1 cellular context compared by ENCODE assay signal in the genomic region with DNA sequence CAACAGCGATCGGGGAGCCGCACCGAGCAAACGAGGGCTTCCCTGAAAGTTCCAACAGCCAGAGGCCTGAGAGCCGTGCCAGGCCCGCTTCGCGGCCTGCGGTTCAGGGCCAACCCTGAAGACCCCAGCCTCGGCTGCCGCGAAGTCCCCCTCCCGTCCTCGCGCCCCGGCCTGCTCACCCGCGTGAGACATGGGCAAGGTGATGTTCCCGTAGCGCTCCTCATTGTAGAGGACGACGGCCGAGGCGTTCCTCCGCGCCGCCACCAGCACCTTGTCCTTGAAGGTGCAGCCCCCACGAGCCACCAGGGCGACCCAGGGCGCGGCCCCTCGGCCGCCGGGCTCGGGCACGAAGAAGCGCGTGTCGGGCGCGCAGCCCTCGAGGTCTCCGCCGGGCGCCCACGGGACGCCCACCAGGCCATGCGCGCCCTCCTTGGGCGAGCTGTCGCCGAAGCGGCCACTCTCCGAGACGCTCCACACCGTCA.
A peak's percentile ranks its signal among the peaks of the same experiment; 100 is the strongest.
TF ChIP-seq lines count a peak whose summit lies in the region.

No MANE protein-coding gene starts in this region.

TF ChIP-seq in HepG2, 621 proteins besides CTCF, POLR2A, EP300 and RAD21 (continued from another document and continues in another):
- 0 out of 2 replicates have a peak, but pooled peaks have one; percentile 20 for TF ChIP-seq TMF1 (CRISPR knock-in tag; IDR thresholded peaks at IDR 0.05; ENCODE audit: low read depth)
- no peak for TF ChIP-seq ERF (CRISPR knock-in tag; IDR thresholded peaks at IDR 0.05)
- 0 out of 2 replicates have a peak, but pooled peaks have one; percentile 14 for TF ChIP-seq TOE1 (CRISPR knock-in tag; IDR thresholded peaks at IDR 0.05)
- TF ChIP-seq, protein P1, sequence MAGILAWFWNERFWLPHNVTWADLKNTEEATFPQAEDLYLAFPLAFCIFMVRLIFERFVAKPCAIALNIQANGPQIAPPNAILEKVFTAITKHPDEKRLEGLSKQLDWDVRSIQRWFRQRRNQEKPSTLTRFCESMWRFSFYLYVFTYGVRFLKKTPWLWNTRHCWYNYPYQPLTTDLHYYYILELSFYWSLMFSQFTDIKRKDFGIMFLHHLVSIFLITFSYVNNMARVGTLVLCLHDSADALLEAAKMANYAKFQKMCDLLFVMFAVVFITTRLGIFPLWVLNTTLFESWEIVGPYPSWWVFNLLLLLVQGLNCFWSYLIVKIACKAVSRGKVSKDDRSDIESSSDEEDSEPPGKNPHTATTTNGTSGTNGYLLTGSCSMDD (CRISPR knock-in tag; IDR thresholded peaks at IDR 0.05): no peak
- TF ChIP-seq, protein P2, sequence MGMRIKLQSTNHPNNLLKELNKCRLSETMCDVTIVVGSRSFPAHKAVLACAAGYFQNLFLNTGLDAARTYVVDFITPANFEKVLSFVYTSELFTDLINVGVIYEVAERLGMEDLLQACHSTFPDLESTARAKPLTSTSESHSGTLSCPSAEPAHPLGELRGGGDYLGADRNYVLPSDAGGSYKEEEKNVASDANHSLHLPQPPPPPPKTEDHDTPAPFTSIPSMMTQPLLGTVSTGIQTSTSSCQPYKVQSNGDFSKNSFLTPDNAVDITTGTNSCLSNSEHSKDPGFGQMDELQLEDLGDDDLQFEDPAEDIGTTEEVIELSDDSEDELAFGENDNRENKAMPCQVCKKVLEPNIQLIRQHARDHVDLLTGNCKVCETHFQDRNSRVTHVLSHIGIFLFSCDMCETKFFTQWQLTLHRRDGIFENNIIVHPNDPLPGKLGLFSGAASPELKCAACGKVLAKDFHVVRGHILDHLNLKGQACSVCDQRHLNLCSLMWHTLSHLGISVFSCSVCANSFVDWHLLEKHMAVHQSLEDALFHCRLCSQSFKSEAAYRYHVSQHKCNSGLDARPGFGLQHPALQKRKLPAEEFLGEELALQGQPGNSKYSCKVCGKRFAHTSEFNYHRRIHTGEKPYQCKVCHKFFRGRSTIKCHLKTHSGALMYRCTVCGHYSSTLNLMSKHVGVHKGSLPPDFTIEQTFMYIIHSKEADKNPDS (CRISPR knock-in tag; IDR thresholded peaks at IDR 0.05): peak; percentile 26; the same call in 1 of the 2 replicates
- TF ChIP-seq ZNF629 (CRISPR knock-in tag; conservative IDR thresholded peaks at IDR 0.05): no peak
- peak; percentile 14; the same call in 1 of the 2 replicates for TF ChIP-seq REPIN1 (CRISPR knock-in tag; IDR thresholded peaks at IDR 0.05; ENCODE audit: borderline replicate concordance, low read depth)
- TF ChIP-seq ZBTB38 (CRISPR knock-in tag; IDR thresholded peaks at IDR 0.05): no peak
- peak; percentile 14; the same call in 1 of the 2 replicates for TF ChIP-seq MATR3 (CRISPR knock-in tag; IDR thresholded peaks at IDR 0.05)
- TF ChIP-seq SP5 (CRISPR knock-in tag; IDR thresholded peaks at IDR 0.05; ENCODE audit: borderline replicate concordance, low read depth): no peak
- TF ChIP-seq, protein P3, sequence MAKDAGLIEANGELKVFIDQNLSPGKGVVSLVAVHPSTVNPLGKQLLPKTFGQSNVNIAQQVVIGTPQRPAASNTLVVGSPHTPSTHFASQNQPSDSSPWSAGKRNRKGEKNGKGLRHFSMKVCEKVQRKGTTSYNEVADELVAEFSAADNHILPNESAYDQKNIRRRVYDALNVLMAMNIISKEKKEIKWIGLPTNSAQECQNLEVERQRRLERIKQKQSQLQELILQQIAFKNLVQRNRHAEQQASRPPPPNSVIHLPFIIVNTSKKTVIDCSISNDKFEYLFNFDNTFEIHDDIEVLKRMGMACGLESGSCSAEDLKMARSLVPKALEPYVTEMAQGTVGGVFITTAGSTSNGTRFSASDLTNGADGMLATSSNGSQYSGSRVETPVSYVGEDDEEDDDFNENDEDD (CRISPR knock-in tag; IDR thresholded peaks at IDR 0.05; ENCODE audit: borderline replicate concordance): peak; percentile 64; the same call in 1 of the 2 replicates
- TF ChIP-seq ZBTB1 (CRISPR knock-in tag; IDR thresholded peaks at IDR 0.05; ENCODE audit: borderline replicate concordance): no peak
- TF ChIP-seq ZNF317 (CRISPR knock-in tag; IDR thresholded peaks at IDR 0.05): no peak
- TF ChIP-seq JUND (CRISPR knock-in tag; IDR thresholded peaks at IDR 0.05): peak; percentile 52; the same call in 1 of the 2 replicates
- peak; percentile 23 for TF ChIP-seq ZNF781 (CRISPR knock-in tag; IDR thresholded peaks at IDR 0.05; ENCODE audit: borderline replicate concordance, not compliant biosample characterization)
- no peak for TF ChIP-seq BCL6 (CRISPR knock-in tag; IDR thresholded peaks at IDR 0.05)
- TF ChIP-seq, protein P4, sequence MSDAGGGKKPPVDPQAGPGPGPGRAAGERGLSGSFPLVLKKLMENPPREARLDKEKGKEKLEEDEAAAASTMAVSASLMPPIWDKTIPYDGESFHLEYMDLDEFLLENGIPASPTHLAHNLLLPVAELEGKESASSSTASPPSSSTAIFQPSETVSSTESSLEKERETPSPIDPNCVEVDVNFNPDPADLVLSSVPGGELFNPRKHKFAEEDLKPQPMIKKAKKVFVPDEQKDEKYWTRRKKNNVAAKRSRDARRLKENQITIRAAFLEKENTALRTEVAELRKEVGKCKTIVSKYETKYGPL (CRISPR knock-in tag; IDR thresholded peaks at IDR 0.05): no peak; the same call in 1 of the 2 replicates
- 0 out of 2 replicates have a peak, but pooled peaks have one; percentile 39 for TF ChIP-seq KDM3A (CRISPR knock-in tag; IDR thresholded peaks at IDR 0.05; ENCODE audit: low read depth)
- TF ChIP-seq MIER3 (CRISPR knock-in tag; IDR thresholded peaks at IDR 0.05; ENCODE audit: borderline replicate concordance): no peak
- TF ChIP-seq CHCHD3 (CRISPR knock-in tag; IDR thresholded peaks at IDR 0.05): no peak
- TF ChIP-seq RELA (CRISPR knock-in tag; IDR thresholded peaks at IDR 0.05): no peak
- TF ChIP-seq ZNF33B (CRISPR knock-in tag; IDR thresholded peaks at IDR 0.05): 0 out of 2 replicates have a peak, but pooled peaks have one; percentile 60
- TF ChIP-seq RBM39 (IDR thresholded peaks at IDR 0.05; ENCODE audit: low read depth, low read length, poor library complexity, severe bottlenecking): peak; percentile 26
- TF ChIP-seq ZNF431 (CRISPR knock-in tag; IDR thresholded peaks at IDR 0.05; ENCODE audit: borderline replicate concordance, low read depth): peak; percentile 29; the same call in 1 of the 2 replicates
- peak; percentile 79; the same call in 1 of the 2 replicates for TF ChIP-seq KDM4B (CRISPR knock-in tag; IDR thresholded peaks at IDR 0.05)
- no peak for TF ChIP-seq PHB2 (IDR thresholded peaks at IDR 0.05; ENCODE audit: partially characterized antibody)
- no peak for TF ChIP-seq ZNF205 (CRISPR knock-in tag; IDR thresholded peaks at IDR 0.05)
- TF ChIP-seq, protein P5, sequence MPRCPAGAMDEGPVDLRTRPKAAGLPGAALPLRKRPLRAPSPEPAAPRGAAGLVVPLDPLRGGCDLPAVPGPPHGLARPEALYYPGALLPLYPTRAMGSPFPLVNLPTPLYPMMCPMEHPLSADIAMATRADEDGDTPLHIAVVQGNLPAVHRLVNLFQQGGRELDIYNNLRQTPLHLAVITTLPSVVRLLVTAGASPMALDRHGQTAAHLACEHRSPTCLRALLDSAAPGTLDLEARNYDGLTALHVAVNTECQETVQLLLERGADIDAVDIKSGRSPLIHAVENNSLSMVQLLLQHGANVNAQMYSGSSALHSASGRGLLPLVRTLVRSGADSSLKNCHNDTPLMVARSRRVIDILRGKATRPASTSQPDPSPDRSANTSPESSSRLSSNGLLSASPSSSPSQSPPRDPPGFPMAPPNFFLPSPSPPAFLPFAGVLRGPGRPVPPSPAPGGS (CRISPR knock-in tag; IDR thresholded peaks at IDR 0.05): 0 out of 2 replicates have a peak, but pooled peaks have one; percentile 3
- peak; percentile 16 for TF ChIP-seq CCDC6 (CRISPR knock-in tag; IDR thresholded peaks at IDR 0.05)
- TF ChIP-seq, protein P6, sequence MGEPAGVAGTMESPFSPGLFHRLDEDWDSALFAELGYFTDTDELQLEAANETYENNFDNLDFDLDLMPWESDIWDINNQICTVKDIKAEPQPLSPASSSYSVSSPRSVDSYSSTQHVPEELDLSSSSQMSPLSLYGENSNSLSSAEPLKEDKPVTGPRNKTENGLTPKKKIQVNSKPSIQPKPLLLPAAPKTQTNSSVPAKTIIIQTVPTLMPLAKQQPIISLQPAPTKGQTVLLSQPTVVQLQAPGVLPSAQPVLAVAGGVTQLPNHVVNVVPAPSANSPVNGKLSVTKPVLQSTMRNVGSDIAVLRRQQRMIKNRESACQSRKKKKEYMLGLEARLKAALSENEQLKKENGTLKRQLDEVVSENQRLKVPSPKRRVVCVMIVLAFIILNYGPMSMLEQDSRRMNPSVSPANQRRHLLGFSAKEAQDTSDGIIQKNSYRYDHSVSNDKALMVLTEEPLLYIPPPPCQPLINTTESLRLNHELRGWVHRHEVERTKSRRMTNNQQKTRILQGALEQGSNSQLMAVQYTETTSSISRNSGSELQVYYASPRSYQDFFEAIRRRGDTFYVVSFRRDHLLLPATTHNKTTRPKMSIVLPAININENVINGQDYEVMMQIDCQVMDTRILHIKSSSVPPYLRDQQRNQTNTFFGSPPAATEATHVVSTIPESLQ (CRISPR knock-in tag; conservative IDR thresholded peaks at IDR 0.05): no peak
- no peak for TF ChIP-seq KMT2B (CRISPR knock-in tag; IDR thresholded peaks at IDR 0.05)
- peak; percentile 35; the same call in 1 of the 2 replicates for TF ChIP-seq MZF1 (CRISPR knock-in tag; IDR thresholded peaks at IDR 0.05; ENCODE audit: borderline replicate concordance)
- no peak; the same call in 1 of the 2 replicates for TF ChIP-seq PHF8 (CRISPR knock-in tag; IDR thresholded peaks at IDR 0.05)
- TF ChIP-seq, protein P7, sequence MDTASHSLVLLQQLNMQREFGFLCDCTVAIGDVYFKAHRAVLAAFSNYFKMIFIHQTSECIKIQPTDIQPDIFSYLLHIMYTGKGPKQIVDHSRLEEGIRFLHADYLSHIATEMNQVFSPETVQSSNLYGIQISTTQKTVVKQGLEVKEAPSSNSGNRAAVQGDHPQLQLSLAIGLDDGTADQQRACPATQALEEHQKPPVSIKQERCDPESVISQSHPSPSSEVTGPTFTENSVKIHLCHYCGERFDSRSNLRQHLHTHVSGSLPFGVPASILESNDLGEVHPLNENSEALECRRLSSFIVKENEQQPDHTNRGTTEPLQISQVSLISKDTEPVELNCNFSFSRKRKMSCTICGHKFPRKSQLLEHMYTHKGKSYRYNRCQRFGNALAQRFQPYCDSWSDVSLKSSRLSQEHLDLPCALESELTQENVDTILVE (CRISPR knock-in tag; IDR thresholded peaks at IDR 0.05): no peak
- no peak for TF ChIP-seq PAF1 (CRISPR knock-in tag; IDR thresholded peaks at IDR 0.05)
- TF ChIP-seq, protein P8, sequence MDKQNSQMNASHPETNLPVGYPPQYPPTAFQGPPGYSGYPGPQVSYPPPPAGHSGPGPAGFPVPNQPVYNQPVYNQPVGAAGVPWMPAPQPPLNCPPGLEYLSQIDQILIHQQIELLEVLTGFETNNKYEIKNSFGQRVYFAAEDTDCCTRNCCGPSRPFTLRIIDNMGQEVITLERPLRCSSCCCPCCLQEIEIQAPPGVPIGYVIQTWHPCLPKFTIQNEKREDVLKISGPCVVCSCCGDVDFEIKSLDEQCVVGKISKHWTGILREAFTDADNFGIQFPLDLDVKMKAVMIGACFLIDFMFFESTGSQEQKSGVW (CRISPR knock-in tag; IDR thresholded peaks at IDR 0.05; ENCODE audit: borderline replicate concordance): peak; percentile 50; the same call in 1 of the 2 replicates
- 0 out of 2 replicates have a peak, but pooled peaks have one; percentile 75 for TF ChIP-seq ZNF780A (CRISPR knock-in tag; IDR thresholded peaks at IDR 0.05)
- TF ChIP-seq, protein P9, sequence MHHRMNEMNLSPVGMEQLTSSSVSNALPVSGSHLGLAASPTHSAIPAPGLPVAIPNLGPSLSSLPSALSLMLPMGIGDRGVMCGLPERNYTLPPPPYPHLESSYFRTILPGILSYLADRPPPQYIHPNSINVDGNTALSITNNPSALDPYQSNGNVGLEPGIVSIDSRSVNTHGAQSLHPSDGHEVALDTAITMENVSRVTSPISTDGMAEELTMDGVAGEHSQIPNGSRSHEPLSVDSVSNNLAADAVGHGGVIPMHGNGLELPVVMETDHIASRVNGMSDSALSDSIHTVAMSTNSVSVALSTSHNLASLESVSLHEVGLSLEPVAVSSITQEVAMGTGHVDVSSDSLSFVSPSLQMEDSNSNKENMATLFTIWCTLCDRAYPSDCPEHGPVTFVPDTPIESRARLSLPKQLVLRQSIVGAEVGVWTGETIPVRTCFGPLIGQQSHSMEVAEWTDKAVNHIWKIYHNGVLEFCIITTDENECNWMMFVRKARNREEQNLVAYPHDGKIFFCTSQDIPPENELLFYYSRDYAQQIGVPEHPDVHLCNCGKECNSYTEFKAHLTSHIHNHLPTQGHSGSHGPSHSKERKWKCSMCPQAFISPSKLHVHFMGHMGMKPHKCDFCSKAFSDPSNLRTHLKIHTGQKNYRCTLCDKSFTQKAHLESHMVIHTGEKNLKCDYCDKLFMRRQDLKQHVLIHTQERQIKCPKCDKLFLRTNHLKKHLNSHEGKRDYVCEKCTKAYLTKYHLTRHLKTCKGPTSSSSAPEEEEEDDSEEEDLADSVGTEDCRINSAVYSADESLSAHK (CRISPR knock-in tag; IDR thresholded peaks at IDR 0.05; ENCODE audit: borderline replicate concordance): 0 out of 2 replicates have a peak, but pooled peaks have one; percentile 82
- no peak for TF ChIP-seq ARNT (IDR thresholded peaks at IDR 0.05)
- peak; percentile 65; the same call in 1 of the 2 replicates for TF ChIP-seq ARHGAP35 (CRISPR knock-in tag; IDR thresholded peaks at IDR 0.05; ENCODE audit: borderline replicate concordance)
- TF ChIP-seq, protein P10, sequence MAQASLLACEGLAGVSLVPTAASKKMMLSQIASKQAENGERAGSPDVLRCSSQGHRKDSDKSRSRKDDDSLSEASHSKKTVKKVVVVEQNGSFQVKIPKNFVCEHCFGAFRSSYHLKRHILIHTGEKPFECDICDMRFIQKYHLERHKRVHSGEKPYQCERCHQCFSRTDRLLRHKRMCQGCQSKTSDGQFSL (CRISPR knock-in tag; IDR thresholded peaks at IDR 0.05): no peak
- 0 out of 2 replicates have a peak, but pooled peaks have one; percentile 11 for TF ChIP-seq FIP1L1 (IDR thresholded peaks at IDR 0.05; ENCODE audit: borderline replicate concordance, insufficient read depth, low read depth, low read length)
- 0 out of 2 replicates have a peak, but pooled peaks have one; percentile 12 for TF ChIP-seq SYNCRIP (IDR thresholded peaks at IDR 0.05; ENCODE audit: insufficient read depth, low read depth, low read length)
- TF ChIP-seq, protein P11, sequence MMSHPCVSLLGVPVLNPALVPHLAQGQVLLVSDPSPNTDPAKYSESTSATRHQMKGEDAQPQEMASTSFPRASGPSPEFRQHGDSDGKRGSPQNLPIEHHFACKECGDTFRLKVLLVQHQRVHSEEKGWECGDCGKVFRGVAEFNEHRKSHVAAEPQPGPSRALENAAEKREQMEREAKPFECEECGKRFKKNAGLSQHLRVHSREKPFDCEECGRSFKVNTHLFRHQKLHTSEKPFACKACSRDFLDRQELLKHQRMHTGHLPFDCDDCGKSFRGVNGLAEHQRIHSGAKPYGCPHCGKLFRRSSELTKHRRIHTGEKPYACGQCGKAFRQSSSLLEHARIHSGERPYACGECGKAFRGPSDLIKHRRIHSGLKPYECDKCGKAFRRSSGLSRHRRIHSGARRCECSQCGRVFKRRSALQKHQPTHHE (CRISPR knock-in tag; IDR thresholded peaks at IDR 0.05; ENCODE audit: borderline replicate concordance): no peak
- no peak for TF ChIP-seq MAFF (IDR thresholded peaks at IDR 0.05; ENCODE audit: low read depth, low read length)
- TF ChIP-seq HOXA9 (CRISPR knock-in tag; IDR thresholded peaks at IDR 0.05; ENCODE audit: borderline replicate concordance): peak; percentile 86
- no peak for TF ChIP-seq PAX8 (CRISPR knock-in tag; IDR thresholded peaks at IDR 0.05; ENCODE audit: borderline replicate concordance)
- no peak for TF ChIP-seq HNF4G (IDR thresholded peaks at IDR 0.05; ENCODE audit: borderline replicate concordance, low read depth, low read length)
- no peak for TF ChIP-seq HNF4G (CRISPR knock-in tag; IDR thresholded peaks at IDR 0.05; ENCODE audit: borderline replicate concordance, low read depth)
- TF ChIP-seq TRIM24 (CRISPR knock-in tag; IDR thresholded peaks at IDR 0.05): no peak
- no peak; the same call in 1 of the 2 replicates for TF ChIP-seq ZNF354B (CRISPR knock-in tag; IDR thresholded peaks at IDR 0.05)
